Comparison of ENCODE assay signal across 11 cellular contexts in genomic region chr15:64134322-64134829, GRCh38. TPM values are rescaled to one million over a fixed set of nuclear protein-coding genes. Genes with fewer than 3 reads are reported as not detected.
A peak's percentile ranks its signal among the peaks of the same experiment; 100 is the strongest.
DNase-seq lines count a peak whose midpoint lies in the region; ATAC-seq and TF ChIP-seq lines count a peak whose summit lies in the region.
"Had no signal": no experiment of that assay in that cellular context is flagged by ENCODE, and none has a peak within 500 bp of the region (broad histone marks: within the 10 kb centered on the region; RNA-seq: fewer than 3 reads in every experiment).

No MANE protein-coding gene starts in this region.

- no peaks in the 10 kb centered on the region for H3K4me1 Mint-ChIP-seq in chondrocyte (ENCODE audit: low read depth)

- H3K27me3 Mint-ChIP-seq in chondrocyte (ENCODE audit: low read depth) = no peaks in the 10 kb centered on the region
- H3K27me3 Mint-ChIP-seq: activated B cell treated with CpG ODN at 0.5 μM for 24 hours; activated T-cell treated with anti-CD3 and anti-CD28 coated beads, Interleukin-2, amount 50 U/mL, for 24 hours had no signal

- no peak for ATAC-seq in HG02571 (IDR thresholded peaks at IDR 0.05; ENCODE audit: unreplicated experiment)
- ATAC-seq: stimulated activated naive CD8-positive, alpha-beta T cell treated with anti-CD3 and anti-CD28 coated beads, Interleukin-15, Interleukin-2, amounts not matched to agents 100 U/mL and 50 U/mL, for 24 hours had no signal

- H3K9me3 Mint-ChIP-seq in chondrocyte (ENCODE audit: low read depth) = no peaks in the 10 kb centered on the region
- H3K9me3 Mint-ChIP-seq: activated B cell treated with CpG ODN at 0.5 μM for 24 hours; activated T-cell treated with anti-CD3 and anti-CD28 coated beads, Interleukin-2, amount 50 U/mL, for 24 hours had no signal

- peak; percentile 39 for DNase-seq in OCI-M1 (lab: John Stamatoyannopoulos, UW)
- DNase-seq in chondrocyte (ENCODE audit: low spot score) = peak; percentile 92
- DNase-seq in iris pigment epithelial cell (ENCODE audit: low read depth) = peak; percentile 34
- DNase-seq in substantia nigra (lab: John Stamatoyannopoulos, UW) = peak in 43 of 49 donors; percentile 35 to 86 (median 70)
- DNase-seq in activated CD8-positive, alpha-beta memory T cell treated with anti-CD3 and anti-CD28 coated beads, Interleukin-2, amount 50 U/mL, for 4 hours = no peak
- DNase-seq in HCEC 1CT = no peak
- DNase-seq: activated B cell treated with CpG ODN at 0.5 μM for 24 hours; activated T-cell treated with anti-CD3 and anti-CD28 coated beads, Interleukin-2, amount 50 U/mL, for 24 hours; islet precursor cell; stimulated activated naive CD8-positive, alpha-beta T cell treated with anti-CD3 and anti-CD28 coated beads, Interleukin-15, Interleukin-2, amounts not matched to agents 100 U/mL and 50 U/mL, for 24 hours had no signal

- H3K36me3 Mint-ChIP-seq in chondrocyte (ENCODE audit: low read depth) = peaks cover 54% of the 10 kb centered on the region

- H3K4me3 Mint-ChIP-seq in chondrocyte (ENCODE audit: unreplicated experiment) = no peak overlapping the region
- H3K4me3 Mint-ChIP-seq: activated B cell treated with CpG ODN at 0.5 μM for 24 hours; activated T-cell treated with anti-CD3 and anti-CD28 coated beads, Interleukin-2, amount 50 U/mL, for 24 hours had no signal

- TF ChIP-seq CTCF in chondrocyte (IDR thresholded peaks at IDR 0.05) = no peak

- H3K27ac Mint-ChIP-seq in chondrocyte (ENCODE audit: unreplicated experiment) = no peak overlapping the region
- H3K27ac Mint-ChIP-seq: activated B cell treated with CpG ODN at 0.5 μM for 24 hours; activated T-cell treated with anti-CD3 and anti-CD28 coated beads, Interleukin-2, amount 50 U/mL, for 24 hours had no signal

- H3K27ac ChIP-seq in substantia nigra (ENCODE audit: low read depth, low read length, poor library complexity, severe bottlenecking) = peak overlapping the region; percentile 91

RNA-seq across cellular contexts. Expression of gene SNX22, which starts 17.2 kb away (rescaled TPM):
- total RNA-seq in chondrocyte = 0.15 to 0.28 TPM (median 0.27 TPM) in 3 replicates

RNA-seq across cellular contexts. Expression of gene PPIB, which starts 28.4 kb away (rescaled TPM):
- total RNA-seq in chondrocyte = 706 to 1,018 TPM (median 713 TPM) in 3 replicates

RNA-seq across cellular contexts. Expression of gene SNX1, which starts 38.6 kb away (rescaled TPM):
- 71.3 to 95.0 TPM (median 72.2 TPM) in 3 replicates for total RNA-seq in chondrocyte

RNA-seq across cellular contexts. Expression of gene CIAO2A, which starts 40.7 kb away (rescaled TPM):
- total RNA-seq in chondrocyte = 26.3 to 30.1 TPM (median 28.7 TPM) in 3 replicates

Comparison
In these comparisons a context has a peak if more than half of its experiments do, and no peak if none do; other contexts are left out.
1. DNase-seq: peak in OCI-M1 (single experiment), chondrocyte (single experiment), iris pigment epithelial cell (single experiment) and substantia nigra (43 of 49); none in activated CD8-positive, alpha-beta memory T cell treated with anti-CD3 and anti-CD28 coated beads, Interleukin-2, amount 50 U/mL, for 4 hours (single experiment) and HCEC 1CT (single experiment).